9 cellular contexts compared by ENCODE assay signal in the genomic region with DNA sequence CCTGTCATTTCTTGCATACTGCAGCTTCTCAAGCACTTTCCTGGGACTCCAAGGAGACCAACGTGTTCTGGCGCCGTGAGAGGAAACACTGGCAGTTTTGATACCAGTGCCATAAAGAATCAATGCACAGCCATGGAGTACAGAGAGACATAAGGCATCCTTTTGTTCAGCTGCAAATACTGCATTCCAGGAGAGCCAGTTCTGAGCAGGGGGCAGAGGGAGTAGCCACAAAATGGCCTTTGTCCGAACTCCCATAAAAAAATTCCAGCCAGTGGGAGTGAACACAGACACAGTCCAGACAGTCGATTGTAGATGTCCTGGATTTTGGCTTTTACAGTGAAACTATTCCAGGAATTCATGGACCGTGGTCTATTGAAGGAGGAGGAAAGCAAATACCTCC. TPM values are rescaled to one million over a fixed set of nuclear protein-coding genes. Genes with fewer than 3 reads are reported as not detected.
DNase-seq lines count a peak whose midpoint lies in the region; ATAC-seq, FAIRE-seq and TF ChIP-seq lines count a peak whose summit lies in the region.
"Had no signal": no experiment of that assay in that cellular context is flagged by ENCODE, and none has a peak within 500 bp of the region (broad histone marks: within the 10 kb centered on the region; RNA-seq: fewer than 3 reads in every experiment).

No MANE protein-coding gene starts in this region.

- no peak for TF ChIP-seq RAD21 in HepG2 (CRISPR knock-in tag; IDR thresholded peaks at IDR 0.05)

- peak overlapping the region; percentile 77 for H2AFZ ChIP-seq in mammary epithelial cell (ENCODE audit: low read depth, low read length)
- no peak overlapping the region for H2AFZ ChIP-seq in HepG2 (ENCODE audit: low read length)

- FAIRE-seq in HepG2 (lab: Jason Lieb, UNC), result peak; percentile 84
- no peak for FAIRE-seq in RCC 7860 (lab: Jason Lieb, UNC)

- TF ChIP-seq EP300 in HepG2 (IDR thresholded peaks at IDR 0.05; ENCODE audit: low read depth in 2 of 2, low read length in 2 of 2), result peak in 1 of 2 experiments; percentile 52; a peak in 1 of 4 replicates
- no peak for TF ChIP-seq EP300 in HepG2 (CRISPR knock-in tag; IDR thresholded peaks at IDR 0.05; ENCODE audit: borderline replicate concordance)

- peak overlapping the region; percentile 71 for H3K27ac Mint-ChIP-seq in HFFc6
- H3K27ac Mint-ChIP-seq: activated B cell treated with CpG ODN at 0.5 μM for 24 hours had no signal

- no peaks in the 10 kb centered on the region for H3K27me3 ChIP-seq in mammary epithelial cell (ENCODE audit: insufficient read depth, low read length)
- H3K27me3 ChIP-seq in HepG2 (ENCODE audit: control insufficient read depth in 1 of 2, insufficient read depth in 2 of 2, low read length in 2 of 2), result no peaks in the 10 kb centered on the region
- H3K27me3 ChIP-seq in thoracic aorta (replicated peaks; ENCODE audit: insufficient read depth), result no peaks in the 10 kb centered on the region

- CTCF ChIA-PET in mammary epithelial cell (lab: Charles Lee; ENCODE audit: low non-redundant PET) (no interaction called here), HepG2 (lab: Yijun Ruan, JAX; ENCODE audit: low intra/inter-chr PET ratio, low total read pairs) (no interaction called here)

- no peak for TF ChIP-seq CTCF in HFFc6 (IDR thresholded peaks at IDR 0.05)
- TF ChIP-seq CTCF in mammary epithelial cell (conservative IDR thresholded peaks at IDR 0.05 in 1 of 2, IDR thresholded peaks at IDR 0.05 in 1 of 2; ENCODE audit: extremely low read depth in 1 of 2, insufficient read depth in 1 of 2, low read depth in 1 of 2, low read length in 2 of 2), result no peak
- no peak for TF ChIP-seq CTCF in HepG2 (CRISPR knock-in tag; IDR thresholded peaks at IDR 0.05)
- no peak for TF ChIP-seq CTCF in thoracic aorta (IDR thresholded peaks at IDR 0.05)

- H4K20me1 ChIP-seq in mammary epithelial cell (ENCODE audit: insufficient read depth, low read length) (no peaks in the 10 kb centered on the region), HepG2 (ENCODE audit: insufficient read depth, low read length) (no peaks in the 10 kb centered on the region)

- ATAC-seq in HepG2 (peak; percentile 99), thoracic aorta (ENCODE audit: insufficient number of reproducible peaks, low FRiP score, low read depth) (no peak), HG03521 (IDR thresholded peaks at IDR 0.05; ENCODE audit: unreplicated experiment) (no peak)

- H3K9ac ChIP-seq in mammary epithelial cell (ENCODE audit: insufficient read depth, low read length) (no peak overlapping the region), HepG2 (ENCODE audit: insufficient read depth, low read depth, low read length) (no peak overlapping the region)
- H3K9ac ChIP-seq: KMS-11 had no signal

- no peak overlapping the region for H3K27ac ChIP-seq in mammary epithelial cell (ENCODE audit: insufficient read depth, low read depth, low read length)
- peak overlapping the region; percentile 37 for H3K27ac ChIP-seq in HepG2 (ENCODE audit: extremely low read length, insufficient read depth, low read length)
- no peak overlapping the region for H3K27ac ChIP-seq in thoracic aorta
- H3K27ac ChIP-seq: KMS-11 had no signal

- 15% methylated on average over 6 of the region's 6 CpGs for WGBS in mammary epithelial cell (ENCODE audit: low coverage, missing lambda C conversion rate)
- WGBS in HepG2 (ENCODE audit: low lambda C conversion rate), result 0% methylated on average over 5 of the region's 6 CpGs

- TF ChIP-seq POLR2A in HepG2 (IDR thresholded peaks at IDR 0.05; ENCODE audit: insufficient read depth in 1 of 2, low read depth in 2 of 2, low read length in 2 of 2), result no peak

- H3K27me3 Mint-ChIP-seq in HFFc6 (ENCODE audit: insufficient read depth), result no peaks in the 10 kb centered on the region; the same call in 1 of the 2 replicates

- H3K9me3 ChIP-seq in mammary epithelial cell (replicated peaks; ENCODE audit: insufficient read depth, low read length) (no peaks in the 10 kb centered on the region), HepG2 (ENCODE audit: low read length) (no peaks in the 10 kb centered on the region), thoracic aorta (no peaks in the 10 kb centered on the region)

- no peaks in the 10 kb centered on the region for H3K36me3 ChIP-seq in mammary epithelial cell (ENCODE audit: insufficient read depth, low read length)
- H3K36me3 ChIP-seq in HepG2 (replicated peaks in 1 of 2; ENCODE audit: control insufficient read depth in 1 of 2, insufficient read depth in 2 of 2, low read length in 2 of 2), result no peaks in the 10 kb centered on the region
- H3K36me3 ChIP-seq in thoracic aorta, result no peaks in the 10 kb centered on the region

- DNase-seq in HFFc6 (peak; percentile 73), mammary epithelial cell (no peak), HepG2 (ENCODE audit: low spot score) (peak; percentile 89), thoracic aorta (ENCODE audit: low spot score) (no peak), RCC 7860 (ENCODE audit: low spot score) (no peak)
- DNase-seq in stimulated activated CD4-positive, alpha-beta T cell treated with anti-CD3 and anti-CD28 coated beads, Interleukin-1b, Interleukin-23, amount 100 ng/mL, for 48 hours, result no peak
- DNase-seq: activated B cell treated with CpG ODN at 0.5 μM for 24 hours had no signal

- in situ Hi-C loops in mammary epithelial cell (cut with MboI; ENCODE audit: low sequenced_read_pairs in 2 of 2) (no loop called here), HepG2 (cut with HindIII; ENCODE audit: extremely low pct_ligation_motif_present, low pct_unique_long_range_greater_than_20kb) (no loop called here)

- H3K4me3 ChIP-seq in mammary epithelial cell (replicated peaks in 1 of 3; ENCODE audit: insufficient read depth in 1 of 3, low read depth in 2 of 3, low read length in 3 of 3) (no peak overlapping the region), HepG2 (replicated peaks in 1 of 3; ENCODE audit: insufficient read depth in 1 of 3, low read depth in 2 of 3, low read length in 3 of 3) (peak overlapping the region in 1 of 3 experiments; percentile 25; a peak in 1 of 6 replicates), thoracic aorta (peak overlapping the region; percentile 34)

- intact Hi-C loops in mammary epithelial cell (cut with micrococcal nuclease), result loop anchor here (1.0 to 5.0 kb wide), 2 partner anchors 117 to 125 kb away; no protein-coding TSS in a partner anchor
- intact Hi-C loops in HepG2 (cut with micrococcal nuclease; ENCODE audit: unreplicated experiment), result loop anchor here (10.0 kb wide), 1 partner anchor 113 kb away; a partner anchor contains a TSS

- peaks cover 12% of the 10 kb centered on the region for H3K4me1 ChIP-seq in mammary epithelial cell (ENCODE audit: insufficient read depth, low read length)
- peaks cover 19% of the 10 kb centered on the region for H3K4me1 ChIP-seq in HepG2 (ENCODE audit: insufficient read depth, low read length)
- H3K4me1 ChIP-seq in thoracic aorta (ENCODE audit: control insufficient read depth in 1 of 2, low read depth in 2 of 2), result peaks cover 0 to 11% of the 10 kb centered on the region in 2 donors

- dilution Hi-C loops in mammary epithelial cell (cut with HindIII; ENCODE audit: low sequenced_read_pairs), result no loop called here

- H3K36me3 Mint-ChIP-seq in HFFc6 (ENCODE audit: low read depth), result no peaks in the 10 kb centered on the region

- BruUV-seq in mammary epithelial cell (replicated peaks; lab: Mats Ljungman, UMichigan) (no TSS peak), HepG2 (replicated peaks; lab: Mats Ljungman, UMichigan) (no TSS peak)

- H3K4me2 ChIP-seq in mammary epithelial cell (ENCODE audit: insufficient read depth, low read depth, low read length) (peak overlapping the region; percentile 32), HepG2 (ENCODE audit: low read depth, low read length) (peak overlapping the region; percentile 69)
- H3K4me2 ChIP-seq: KMS-11 had no signal

- H3K79me2 ChIP-seq in mammary epithelial cell (ENCODE audit: insufficient read depth, low read length), result no peaks in the 10 kb centered on the region
- H3K79me2 ChIP-seq in HepG2 (ENCODE audit: insufficient read depth, low read length), result no peaks in the 10 kb centered on the region

- no peaks in the 10 kb centered on the region for H3K9me3 Mint-ChIP-seq in HFFc6
- H3K9me3 Mint-ChIP-seq: activated B cell treated with CpG ODN at 0.5 μM for 24 hours had no signal

- H3K4me3 Mint-ChIP-seq in HFFc6, result peak overlapping the region; percentile 60
- H3K4me3 Mint-ChIP-seq: activated B cell treated with CpG ODN at 0.5 μM for 24 hours had no signal

- peaks cover 29% of the 10 kb centered on the region for H3K4me1 Mint-ChIP-seq in HFFc6 (ENCODE audit: low read depth)
- H3K4me1 Mint-ChIP-seq: activated B cell treated with CpG ODN at 0.5 μM for 24 hours had no signal

- POLR2A ChIA-PET in HepG2 (lab: Yijun Ruan, JAX), result no interaction called here

TF ChIP-seq in HepG2, 621 proteins besides CTCF, POLR2A, EP300 and RAD21 (continues in another document):
- TF ChIP-seq SALL1 (CRISPR knock-in tag; IDR thresholded peaks at IDR 0.05), result peak; percentile 45; the same call in 1 of the 2 replicates

RNA-seq across cellular contexts. Expression of a gene that starts 36.2 kb away (rescaled TPM):
- total RNA-seq in HFFc6 (2021; fragmentation: NEBNext Ultra II Directional; extraction: Animal tissue kit (Norgen Biotek cat#: 25700)), result not detected
- total RNA-seq in mammary epithelial cell (not detected), HepG2 (2016; rRNA removed; fragmentation: Illumina TruSeq; extraction: Trizol) (0.58 TPM in 1 of 2 replicates, not detected in the other), thoracic aorta (not detected)
- polyA plus RNA-seq in mammary epithelial cell (not detected), HepG2 (2011; rRNA removed) (0.82 and 3.4 TPM in 2 replicates)
- polyA minus RNA-seq in mammary epithelial cell, result not detected
- 0.30 and 0.79 TPM in 2 replicates for total RNA-seq in HepG2 (2016; cell fraction: cytosol; rRNA removed; fragmentation: Illumina TruSeq; extraction: Trizol; ENCODE audit: low read depth)
- 0.50 TPM in 1 of 2 replicates, not detected in the other for total RNA-seq in HepG2 (2016; cell fraction: insoluble cytoplasmic fraction; rRNA removed; fragmentation: Illumina TruSeq; extraction: Trizol)
- 0.21 and 0.34 TPM in 2 replicates for total RNA-seq in HepG2 (2016; cell fraction: membrane; rRNA removed; fragmentation: Illumina TruSeq; extraction: Trizol)
- total RNA-seq in HepG2 (2016; cell fraction: nucleus; rRNA removed; fragmentation: Illumina TruSeq; extraction: Trizol), result 1.2 and 2.2 TPM in 2 replicates
- 1.0 and 1.1 TPM in 2 replicates for polyA plus RNA-seq in HepG2 (2011; cell fraction: cytosol; rRNA removed)
- 19.4 and 19.7 TPM in 2 replicates for polyA plus RNA-seq in HepG2 (2011; cell fraction: nucleus; rRNA removed)
- polyA plus RNA-seq in HepG2 (2012), result 1.0 and 1.6 TPM in 2 replicates
- 0.36 TPM in 1 of 2 replicates, not detected in the other for polyA plus RNA-seq in HepG2 (2016; cell fraction: cytosol; fragmentation: Illumina TruSeq; extraction: Trizol; ENCODE audit: low read depth)
- not detected in 2 replicates for polyA plus RNA-seq in HepG2 (2016; cell fraction: insoluble cytoplasmic fraction; fragmentation: Illumina TruSeq; extraction: Trizol; ENCODE audit: low read depth)
- polyA plus RNA-seq in HepG2 (2016; cell fraction: membrane; fragmentation: Illumina TruSeq; extraction: Trizol; ENCODE audit: low read depth), result not detected in 2 replicates
- 3.1 and 3.9 TPM in 2 replicates for polyA plus RNA-seq in HepG2 (2016; cell fraction: nucleus; fragmentation: Illumina TruSeq; extraction: Trizol; ENCODE audit: insufficient read depth, low read depth)
- polyA minus RNA-seq in HepG2 (2011; rRNA and poly(A)+ RNA removed; ENCODE audit: low replicate concordance), result 0.42 and 1.4 TPM in 2 replicates
- not detected in 2 replicates for polyA minus RNA-seq in HepG2 (2011; cell fraction: cytosol; rRNA and poly(A)+ RNA removed)
- 2.2 TPM in 2 replicates for polyA minus RNA-seq in HepG2 (2011; cell fraction: nucleus; rRNA and poly(A)+ RNA removed)
- total RNA-seq: activated B cell treated with CpG ODN at 0.5 μM for 24 hours had no signal

Comparison
In these comparisons a context has a peak if more than half of its experiments do, and no peak if none do; other contexts are left out.
1. DNase-seq: peak in HFFc6 (single experiment) and HepG2 (single experiment); none in mammary epithelial cell (single experiment), thoracic aorta (single experiment), RCC 7860 (single experiment) and stimulated activated CD4-positive, alpha-beta T cell treated with anti-CD3 and anti-CD28 coated beads, Interleukin-1b, Interleukin-23, amount 100 ng/mL, for 48 hours (single experiment).